Comparison of ENCODE assay signal across 10 cellular contexts in genomic region chr22:50532353-50532700, GRCh38. TPM values are rescaled to one million over a fixed set of nuclear protein-coding genes. Genes with fewer than 3 reads are reported as not detected.
A peak's percentile ranks its signal among the peaks of the same experiment; 100 is the strongest.
DNase-seq lines count a peak whose midpoint lies in the region; ATAC-seq, FAIRE-seq and TF ChIP-seq lines count a peak whose summit lies in the region.
"Had no signal": no experiment of that assay in that cellular context is flagged by ENCODE, and none has a peak within 500 bp of the region (broad histone marks: within the 10 kb centered on the region; RNA-seq: fewer than 3 reads in every experiment).

No MANE protein-coding gene starts in this region.

- H3K27me3 Mint-ChIP-seq in mesothelial cell of epicardium (ENCODE audit: low read depth): peaks cover 38% of the 10 kb centered on the region

- no peak for TF ChIP-seq POLR2A in A549 (IDR thresholded peaks at IDR 0.05; ENCODE audit: low read length)

- no peak for TF ChIP-seq RAD21 in A549 (conservative IDR thresholded peaks at IDR 0.05 in 1 of 2, IDR thresholded peaks at IDR 0.05 in 1 of 2)

- DNase-seq in A549 (ENCODE audit: low read depth in 1 of 2, low spot score in 1 of 2) (no peak), HL-60 (ENCODE audit: low read depth in 1 of 2, low spot score in 1 of 2) (no peak), cardiac fibroblast (ENCODE audit: low read depth in 2 of 2) (no peak), mesothelial cell of epicardium (ENCODE audit: low spot score in 2 of 2, unreplicated experiment in 2 of 2) (no peak), NCI-H82 treated with DMSO at 0.1 percent for 48 hours (lab: John Stamatoyannopoulos, UW; ENCODE audit: unreplicated experiment) (no peak)
- no peak for DNase-seq in stimulated activated CD4-positive, alpha-beta T cell treated with anti-CD3 and anti-CD28 coated beads, Interleukin-2, amount 100 ng/mL, for 48 hours
- DNase-seq: activated CD4-positive, alpha-beta T cell treated with anti-CD3 and anti-CD28 coated beads, Interleukin-2, amount 50 U/mL, for 1 hour; stimulated activated CD4-positive, alpha-beta T cell treated with anti-CD3 and anti-CD28 coated beads, Interleukin-4, amount 100 ng/mL, for 4 hours had no signal

- H3K4me3 ChIP-seq in A549: peak overlapping the region; percentile 64
- H3K4me3 ChIP-seq in HL-60 (replicated peaks; ENCODE audit: insufficient read depth, low read length): peak overlapping the region; percentile 58
- peak overlapping the region; percentile 55 to 59 for H3K4me3 ChIP-seq in cardiac fibroblast (replicated peaks in 1 of 2; ENCODE audit: low read depth in 2 of 2, low read length in 2 of 2)

- H3K4me1 ChIP-seq in A549: peaks cover 24% of the 10 kb centered on the region

- H3K4me3 Mint-ChIP-seq in mesothelial cell of epicardium: peak overlapping the region; percentile 62

- no peak for TF ChIP-seq CTCF in A549 (IDR thresholded peaks at IDR 0.05)
- TF ChIP-seq CTCF in HL-60 (IDR thresholded peaks at IDR 0.05; ENCODE audit: insufficient read depth, low read length): no peak
- TF ChIP-seq CTCF in cardiac fibroblast (IDR thresholded peaks at IDR 0.05; ENCODE audit: low read depth, low read length): no peak
- no peak for TF ChIP-seq CTCF in mesothelial cell of epicardium (IDR thresholded peaks at IDR 0.05; ENCODE audit: unreplicated experiment)

- no peaks in the 10 kb centered on the region for H3K9me3 ChIP-seq in A549

- CTCF ChIA-PET in A549 (lab: Yijun Ruan, JAX): interaction anchor here (0.8 to 1.8 kb wide), 2 partner anchors 13 to 88 kb away, joined by 3 to 7 read pairs; partner anchors contain the start of gene KLHDC7B

- TF ChIP-seq EP300 in A549 (IDR thresholded peaks at IDR 0.05): no peak

- POLR2A ChIA-PET in A549 (lab: Yijun Ruan, JAX): interaction anchor here (0.6 to 1.3 kb wide), 5 partner anchors 9 to 50 kb away, joined by 3 to 5 read pairs (median 3); partner anchors contain the start of gene SYCE3

- peak overlapping the region; percentile 92 for H3K4me2 ChIP-seq in A549

- no peak for FAIRE-seq in A549 (lab: Jason Lieb, UNC)

- no peaks in the 10 kb centered on the region for H3K36me3 Mint-ChIP-seq in mesothelial cell of epicardium

- peaks cover 25% of the 10 kb centered on the region for H3K4me1 Mint-ChIP-seq in mesothelial cell of epicardium

- H3K27ac Mint-ChIP-seq in mesothelial cell of epicardium: no peak overlapping the region

- H3K27ac ChIP-seq in A549: peak overlapping the region; percentile 95 to 98
- peak overlapping the region; percentile 99 for H3K27ac ChIP-seq in HL-60 (replicated peaks)

- WGBS in A549 (ENCODE audit: missing lambda C conversion rate): 13% methylated on average over 3 of the region's 17 CpGs

- no peaks in the 10 kb centered on the region for H3K27me3 ChIP-seq in HL-60 (ENCODE audit: insufficient read depth, poor library complexity, severe bottlenecking)

- ATAC-seq in A549 (peak in 1 of 2 experiments; percentile 3; a peak in 3 of 6 replicates), HG02870 (IDR thresholded peaks at IDR 0.05; ENCODE audit: unreplicated experiment) (no peak), HG03196 (IDR thresholded peaks at IDR 0.05; ENCODE audit: unreplicated experiment) (no peak)

- H3K9me3 Mint-ChIP-seq in mesothelial cell of epicardium: no peaks in the 10 kb centered on the region

TF ChIP-seq in A549, 52 proteins besides CTCF, POLR2A, EP300 and RAD21:
- no peak for TF ChIP-seq PBX3 (IDR thresholded peaks at IDR 0.05)
- no peak for TF ChIP-seq USF2 (IDR thresholded peaks at IDR 0.05)
- no peak for TF ChIP-seq MAFK (IDR thresholded peaks at IDR 0.05; ENCODE audit: partially characterized antibody)
- no peak for TF ChIP-seq RNF2 (IDR thresholded peaks at IDR 0.05; ENCODE audit: borderline replicate concordance, low read depth)
- TF ChIP-seq SREBF2 (IDR thresholded peaks at IDR 0.05): no peak
- TF ChIP-seq HOXB5 (CRISPR knock-in tag; IDR thresholded peaks at IDR 0.05): no peak
- TF ChIP-seq ZNF302 (CRISPR knock-in tag; IDR thresholded peaks at IDR 0.05): no peak
- TF ChIP-seq CHD2 (IDR thresholded peaks at IDR 0.05; ENCODE audit: low read length, partially characterized antibody): no peak
- no peak for TF ChIP-seq CHD4 (IDR thresholded peaks at IDR 0.05; ENCODE audit: borderline replicate concordance)
- TF ChIP-seq RFX5 (IDR thresholded peaks at IDR 0.05): no peak

RNA-seq across cellular contexts. Expression of gene TYMP, which starts 2.5 kb away (rescaled TPM):
- polyA plus RNA-seq in A549 (2011; rRNA removed) (4.8 and 5.9 TPM in 2 replicates), A549 (2017; fragmentation: RNase III; extraction: RNeasy Plus Mini Kit Qiagen cat#74134 plus additional on column Dnase treatment) (9.0 to 11.0 TPM (median 10.6 TPM) in 3 replicates)
- polyA plus RNA-seq in A549 (2012; cell fraction: cytosol; rRNA removed): 14.8 and 20.2 TPM in 2 replicates
- polyA plus RNA-seq in A549 (2012; cell fraction: nucleus; rRNA removed): 33.3 and 44.0 TPM in 2 replicates
- polyA minus RNA-seq in A549 (2011; rRNA and poly(A)+ RNA removed): 5.7 and 5.9 TPM in 2 replicates
- total RNA-seq in mesothelial cell of epicardium: 9.3 to 10.3 TPM (median 9.9 TPM) in 3 replicates

RNA-seq across cellular contexts. Expression of gene SCO2, which starts 6.9 kb away (rescaled TPM):
- polyA plus RNA-seq in A549 (2011; rRNA removed): 0.37 and 1.9 TPM in 2 replicates
- 2.9 and 4.5 TPM in 2 replicates for polyA plus RNA-seq in A549 (2012; cell fraction: cytosol; rRNA removed)
- polyA plus RNA-seq in A549 (2012; cell fraction: nucleus; rRNA removed): 3.9 and 5.8 TPM in 2 replicates
- polyA plus RNA-seq in A549 (2017; fragmentation: RNase III; extraction: RNeasy Plus Mini Kit Qiagen cat#74134 plus additional on column Dnase treatment): 1.7 to 2.6 TPM (median 2.3 TPM) in 3 replicates
- 0.58 TPM in 1 of 2 replicates, not detected in the other for polyA minus RNA-seq in A549 (2011; rRNA and poly(A)+ RNA removed)
- 0.65 to 5.0 TPM (median 2.4 TPM) in 3 replicates for total RNA-seq in mesothelial cell of epicardium

RNA-seq across cellular contexts. Expression of gene KLHDC7B, which starts 13.4 kb away (rescaled TPM):
- polyA plus RNA-seq in A549 (2011; rRNA removed): 0.09 and 0.15 TPM in 2 replicates
- polyA plus RNA-seq in A549 (2012; cell fraction: cytosol; rRNA removed): 0.01 TPM in 2 replicates
- polyA plus RNA-seq in A549 (2012; cell fraction: nucleus; rRNA removed): 0.02 and 0.04 TPM in 2 replicates
- not detected in 3 replicates for polyA plus RNA-seq in A549 (2017; fragmentation: RNase III; extraction: RNeasy Plus Mini Kit Qiagen cat#74134 plus additional on column Dnase treatment)
- polyA minus RNA-seq in A549 (2011; rRNA and poly(A)+ RNA removed): 0.24 and 0.37 TPM in 2 replicates
- total RNA-seq in mesothelial cell of epicardium: 0.07 to 0.11 TPM (median 0.09 TPM) in 3 replicates

RNA-seq across cellular contexts. Expression of gene NCAPH2, which starts 24.3 kb away (rescaled TPM):
- polyA plus RNA-seq in A549 (2011; rRNA removed) (13.9 and 14.3 TPM in 2 replicates), A549 (2017; fragmentation: RNase III; extraction: RNeasy Plus Mini Kit Qiagen cat#74134 plus additional on column Dnase treatment) (27.7 to 29.4 TPM (median 29.1 TPM) in 3 replicates)
- polyA plus RNA-seq in A549 (2012; cell fraction: cytosol; rRNA removed): 32.0 and 36.0 TPM in 2 replicates
- polyA plus RNA-seq in A549 (2012; cell fraction: nucleus; rRNA removed): 80.2 and 89.5 TPM in 2 replicates
- 22.2 and 25.2 TPM in 2 replicates for polyA minus RNA-seq in A549 (2011; rRNA and poly(A)+ RNA removed)
- total RNA-seq in mesothelial cell of epicardium: 57.9 to 63.1 TPM (median 60.3 TPM) in 3 replicates

RNA-seq across cellular contexts. Expression of gene LMF2, which starts 24.8 kb away (rescaled TPM):
- polyA plus RNA-seq in A549 (2011; rRNA removed) (13.0 and 15.1 TPM in 2 replicates), A549 (2017; fragmentation: RNase III; extraction: RNeasy Plus Mini Kit Qiagen cat#74134 plus additional on column Dnase treatment) (31.8 to 34.2 TPM (median 32.5 TPM) in 3 replicates)
- 32.8 and 51.2 TPM in 2 replicates for polyA plus RNA-seq in A549 (2012; cell fraction: cytosol; rRNA removed)
- polyA plus RNA-seq in A549 (2012; cell fraction: nucleus; rRNA removed): 317 and 562 TPM in 2 replicates
- 11.6 and 15.9 TPM in 2 replicates for polyA minus RNA-seq in A549 (2011; rRNA and poly(A)+ RNA removed)
- 65.2 to 66.2 TPM (median 65.2 TPM) in 3 replicates for total RNA-seq in mesothelial cell of epicardium
